2 cellular contexts compared by ENCODE assay signal in genomic region chr2:25281581-25281980, GRCh38.
TF ChIP-seq lines count a peak whose summit lies in the region.

No MANE protein-coding gene starts in this region.

TF ChIP-seq in HepG2, 621 proteins besides CTCF, POLR2A, EP300 and RAD21:
- TF ChIP-seq ZBTB43 (CRISPR knock-in tag; conservative IDR thresholded peaks at IDR 0.05) (no peak), HOXA7 (CRISPR knock-in tag; IDR thresholded peaks at IDR 0.05) (no peak), NRL (CRISPR knock-in tag; IDR thresholded peaks at IDR 0.05; ENCODE audit: borderline replicate concordance) (no peak), POLR2AphosphoS5 (IDR thresholded peaks at IDR 0.05; ENCODE audit: low read depth, low read length) (no peak), KMT2A (CRISPR knock-in tag; IDR thresholded peaks at IDR 0.05) (no peak), ZNF777 (CRISPR knock-in tag; IDR thresholded peaks at IDR 0.05) (no peak), HHEX (CRISPR knock-in tag; IDR thresholded peaks at IDR 0.05) (no peak), RXRB (CRISPR knock-in tag; IDR thresholded peaks at IDR 0.05; ENCODE audit: borderline replicate concordance) (no peak), KAT8 (CRISPR knock-in tag; IDR thresholded peaks at IDR 0.05) (no peak), ZNF33A (CRISPR knock-in tag; IDR thresholded peaks at IDR 0.05; ENCODE audit: borderline replicate concordance) (no peak), CENPX (CRISPR knock-in tag; IDR thresholded peaks at IDR 0.05) (no peak), ZNF142 (CRISPR knock-in tag; IDR thresholded peaks at IDR 0.05) (no peak), ZNF614 (CRISPR knock-in tag; IDR thresholded peaks at IDR 0.05; ENCODE audit: borderline replicate concordance) (no peak), ZNF780A (CRISPR knock-in tag; IDR thresholded peaks at IDR 0.05) (no peak), ZNF546 (CRISPR knock-in tag; conservative IDR thresholded peaks at IDR 0.05) (no peak), ZNF232 (CRISPR knock-in tag; IDR thresholded peaks at IDR 0.05; ENCODE audit: borderline replicate concordance) (no peak), RNF2 (conservative IDR thresholded peaks at IDR 0.05; ENCODE audit: low read depth) (no peak), PHB2 (IDR thresholded peaks at IDR 0.05; ENCODE audit: partially characterized antibody) (no peak), ZNF576 (CRISPR knock-in tag; IDR thresholded peaks at IDR 0.05) (no peak)
TF ChIP-seq in HepG2: peak in this region for 0.

TF ChIP-seq in H1, 55 proteins besides CTCF, POLR2A, EP300 and RAD21:
- TF ChIP-seq RXRA (IDR thresholded peaks at IDR 0.05; ENCODE audit: insufficient read depth, low read depth, low read length) (no peak), CTBP2 (IDR thresholded peaks at IDR 0.05; ENCODE audit: borderline replicate concordance, insufficient read depth, insufficient read length, low read length) (no peak), SRF (IDR thresholded peaks at IDR 0.05; ENCODE audit: low read depth, low read length) (no peak)
